In the genomic region with DNA sequence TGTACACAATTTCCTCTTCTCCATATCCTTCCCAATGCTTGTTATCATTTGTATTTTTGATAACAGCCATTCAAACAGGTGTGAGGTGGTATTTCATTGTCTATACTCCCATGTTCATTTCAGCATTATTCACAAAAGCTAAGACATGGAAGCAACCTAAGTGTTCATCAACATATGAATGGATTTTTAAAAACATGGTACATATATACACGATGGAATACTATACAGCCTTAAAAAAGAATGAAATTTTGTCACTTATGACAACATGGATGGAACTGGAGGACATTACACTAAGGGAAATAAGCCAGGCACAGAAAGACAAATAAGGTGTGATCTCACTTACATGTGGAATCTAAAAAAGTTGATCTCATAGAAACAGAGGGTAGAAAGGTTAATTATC, we compare ENCODE assay signal across 2 cellular contexts.
A peak's percentile ranks its signal among the peaks of the same experiment; 100 is the strongest.
TF ChIP-seq lines count a peak whose summit lies in the region.

No MANE protein-coding gene starts in this region.

TF ChIP-seq in SK-N-SH treated with all-trans-retinoic acid at 6 μM for 48 hours, 23 proteins besides CTCF, POLR2A, EP300 and RAD21 (continued from another document):
- TF ChIP-seq, protein P1, sequence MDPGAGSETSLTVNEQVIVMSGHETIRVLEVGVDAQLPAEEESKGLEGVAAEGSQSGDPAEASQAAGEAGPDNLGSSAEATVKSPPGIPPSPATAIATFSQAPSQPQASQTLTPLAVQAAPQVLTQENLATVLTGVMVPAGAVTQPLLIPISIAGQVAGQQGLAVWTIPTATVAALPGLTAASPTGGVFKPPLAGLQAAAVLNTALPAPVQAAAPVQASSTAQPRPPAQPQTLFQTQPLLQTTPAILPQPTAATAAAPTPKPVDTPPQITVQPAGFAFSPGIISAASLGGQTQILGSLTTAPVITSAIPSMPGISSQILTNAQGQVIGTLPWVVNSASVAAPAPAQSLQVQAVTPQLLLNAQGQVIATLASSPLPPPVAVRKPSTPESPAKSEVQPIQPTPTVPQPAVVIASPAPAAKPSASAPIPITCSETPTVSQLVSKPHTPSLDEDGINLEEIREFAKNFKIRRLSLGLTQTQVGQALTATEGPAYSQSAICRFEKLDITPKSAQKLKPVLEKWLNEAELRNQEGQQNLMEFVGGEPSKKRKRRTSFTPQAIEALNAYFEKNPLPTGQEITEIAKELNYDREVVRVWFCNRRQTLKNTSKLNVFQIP (CRISPR knock-in tag; IDR thresholded peaks at IDR 0.05; ENCODE audit: borderline replicate concordance, low read depth) = no peak
- TF ChIP-seq ISL1 (CRISPR knock-in tag; IDR thresholded peaks at IDR 0.05) = no peak
- peak; percentile 96 for TF ChIP-seq ZNF8 (CRISPR knock-in tag; IDR thresholded peaks at IDR 0.05)
- TF ChIP-seq GLIS3 (CRISPR knock-in tag; IDR thresholded peaks at IDR 0.05) = no peak
- TF ChIP-seq CSDC2 (CRISPR knock-in tag; IDR thresholded peaks at IDR 0.05) = no peak

TF ChIP-seq in SK-N-SH, 30 proteins besides CTCF, POLR2A, EP300 and RAD21 (continued from another document):
- TF ChIP-seq, protein P2, sequence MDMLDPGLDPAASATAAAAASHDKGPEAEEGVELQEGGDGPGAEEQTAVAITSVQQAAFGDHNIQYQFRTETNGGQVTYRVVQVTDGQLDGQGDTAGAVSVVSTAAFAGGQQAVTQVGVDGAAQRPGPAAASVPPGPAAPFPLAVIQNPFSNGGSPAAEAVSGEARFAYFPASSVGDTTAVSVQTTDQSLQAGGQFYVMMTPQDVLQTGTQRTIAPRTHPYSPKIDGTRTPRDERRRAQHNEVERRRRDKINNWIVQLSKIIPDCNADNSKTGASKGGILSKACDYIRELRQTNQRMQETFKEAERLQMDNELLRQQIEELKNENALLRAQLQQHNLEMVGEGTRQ (IDR thresholded peaks at IDR 0.05; ENCODE audit: borderline replicate concordance, low read depth, low read length) = no peak
- TF ChIP-seq, protein P3, sequence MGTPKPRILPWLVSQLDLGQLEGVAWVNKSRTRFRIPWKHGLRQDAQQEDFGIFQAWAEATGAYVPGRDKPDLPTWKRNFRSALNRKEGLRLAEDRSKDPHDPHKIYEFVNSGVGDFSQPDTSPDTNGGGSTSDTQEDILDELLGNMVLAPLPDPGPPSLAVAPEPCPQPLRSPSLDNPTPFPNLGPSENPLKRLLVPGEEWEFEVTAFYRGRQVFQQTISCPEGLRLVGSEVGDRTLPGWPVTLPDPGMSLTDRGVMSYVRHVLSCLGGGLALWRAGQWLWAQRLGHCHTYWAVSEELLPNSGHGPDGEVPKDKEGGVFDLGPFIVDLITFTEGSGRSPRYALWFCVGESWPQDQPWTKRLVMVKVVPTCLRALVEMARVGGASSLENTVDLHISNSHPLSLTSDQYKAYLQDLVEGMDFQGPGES (IDR thresholded peaks at IDR 0.05; ENCODE audit: low read depth, low read length) = no peak
- no peak for TF ChIP-seq NFIC (IDR thresholded peaks at IDR 0.05; ENCODE audit: borderline replicate concordance)
- TF ChIP-seq YY1 (IDR thresholded peaks at IDR 0.05; ENCODE audit: low read depth) = no peak
- TF ChIP-seq TAF1 (IDR thresholded peaks at IDR 0.05; ENCODE audit: borderline replicate concordance, low read depth, low read length) = no peak
- no peak for TF ChIP-seq JUND (IDR thresholded peaks at IDR 0.05)
- TF ChIP-seq FOXM1 (IDR thresholded peaks at IDR 0.05; ENCODE audit: low read depth) = no peak
- no peak for TF ChIP-seq TEAD4 (IDR thresholded peaks at IDR 0.05; ENCODE audit: borderline replicate concordance, insufficient read depth)
